Comparison of ENCODE assay signal across 8 cellular contexts in the genomic region with DNA sequence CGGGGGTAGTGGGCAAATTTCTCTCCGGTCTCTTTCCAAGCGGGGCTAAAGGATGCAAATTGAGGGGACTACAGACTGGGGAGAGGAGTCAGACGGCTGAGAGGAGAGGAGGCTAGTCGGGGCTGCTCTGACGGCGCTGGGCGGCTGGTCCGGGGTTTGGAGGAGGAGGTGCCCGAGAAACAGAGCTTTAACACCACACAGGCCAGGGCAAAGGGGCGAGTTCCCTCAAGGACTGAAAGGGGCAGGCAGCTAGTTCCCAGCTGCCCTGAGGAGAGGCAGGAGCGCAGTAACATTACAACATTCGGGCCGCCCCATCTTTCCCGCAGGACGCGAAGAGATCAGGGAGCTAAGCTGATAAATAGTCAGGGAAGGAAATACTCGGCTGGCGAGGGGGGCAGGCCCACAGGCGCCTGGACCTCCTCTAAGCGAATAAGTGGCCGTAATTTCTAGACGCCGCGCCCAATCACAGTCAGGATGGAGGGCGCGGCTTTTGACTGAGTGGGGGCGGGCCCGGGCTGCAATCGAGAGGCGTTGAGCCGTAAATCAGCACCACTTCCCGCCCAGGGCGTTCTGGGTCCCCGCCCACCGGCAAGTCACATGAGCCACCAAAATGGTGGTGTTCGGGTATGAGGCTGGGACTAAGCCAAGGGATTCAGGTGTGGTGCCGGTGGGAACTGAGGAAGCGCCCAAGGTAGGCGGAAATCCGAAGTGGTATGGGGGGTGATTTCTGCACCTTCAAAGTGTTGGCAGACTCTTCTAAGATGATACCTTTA. TPM values are rescaled to one million over a fixed set of nuclear protein-coding genes. Genes with fewer than 3 reads are reported as not detected.
A peak's percentile ranks its signal among the peaks of the same experiment; 100 is the strongest.
DNase-seq lines count a peak whose midpoint lies in the region; ATAC-seq and TF ChIP-seq lines count a peak whose summit lies in the region.

A gene (plus strand): TSS at position 596 of the 773 bp plus-strand sequence. CDS start 15 bp downstream, at position 611.

- H3K9me3 ChIP-seq in parathyroid adenoma (ENCODE audit: control insufficient read depth, low read length) (no peaks in the 10 kb centered on the region), tibial nerve (no peaks in the 10 kb centered on the region)

- peak within 1 kb of the TSS; percentile 92 for H3K4me3 ChIP-seq in GM12864 (ENCODE audit: low read depth, low read length)
- H3K4me3 ChIP-seq in parathyroid adenoma (ENCODE audit: low read depth, low read length), result peak within 1 kb of the TSS; percentile 80
- H3K4me3 ChIP-seq in tibial nerve, result peak within 1 kb of the TSS; percentile 76 to 88 (median 82)

- peak within 1 kb of the TSS; percentile 67 for H3K9ac ChIP-seq in parathyroid adenoma

- intact Hi-C loops in Right ventricle myocardium inferior (cut with DNase I), result loop anchor here (2.0 kb wide), 1 partner anchor 19 kb away; a partner anchor contains a TSS

- H3K79me2 ChIP-seq in parathyroid adenoma, result no peaks in the 10 kb centered on the region

- TF ChIP-seq POLR2A in tibial nerve (IDR thresholded peaks at IDR 0.05), result peak; percentile 89 to 91

- DNase-seq in GM12864 (ENCODE audit: low read depth) (peak; percentile 83), NCI-H1417 (lab: John Stamatoyannopoulos, UW) (peak; percentile 98 to 99 (median 99)), SW 1271 (lab: John Stamatoyannopoulos, UW) (peak; percentile 94 to 99), Right ventricle myocardium inferior (ENCODE audit: missing footprints) (peak; percentile 99), tibial nerve (ENCODE audit: low spot score in 2 of 2) (peak; percentile 97)
- DNase-seq in activated naive CD8-positive, alpha-beta T cell treated with anti-CD3 and anti-CD28 coated beads, Interleukin-2, amount 50 U/mL, for 16 hours (ENCODE audit: low read depth, low spot score), result peak; percentile 92

- H3K36me3 ChIP-seq in parathyroid adenoma (ENCODE audit: control insufficient read depth, insufficient read depth, low read length), result no peaks in the 10 kb centered on the region
- H3K36me3 ChIP-seq in tibial nerve, result peaks cover 0 to 18% (median 0%) of the 10 kb centered on the region in 3 donors

- WGBS in tibial nerve, 2 donors, result 0% methylated on average over 41 of the region's 41 CpGs

- H3K4me1 ChIP-seq in parathyroid adenoma, result no peaks in the 10 kb centered on the region
- peaks cover 0 to 52% (median 18%) of the 10 kb centered on the region in 4 donors for H3K4me1 ChIP-seq in tibial nerve

- H3K27me3 ChIP-seq in parathyroid adenoma (ENCODE audit: control insufficient read depth, insufficient read depth, low read length) (no peaks in the 10 kb centered on the region), tibial nerve (no peaks in the 10 kb centered on the region)

- H3K27ac ChIP-seq in parathyroid adenoma, result peak within 1 kb of the TSS; percentile 90
- peak within 1 kb of the TSS; percentile 92 to 97 (median 96) for H3K27ac ChIP-seq in tibial nerve

- peak within 1 kb of the TSS; percentile 95 for H3K4me2 ChIP-seq in parathyroid adenoma (ENCODE audit: low read length)

- peak; percentile 99 for ATAC-seq in HG02759 (IDR thresholded peaks at IDR 0.05; ENCODE audit: unreplicated experiment)
- ATAC-seq in Right ventricle myocardium inferior, result peak; percentile 100

- H2AFZ ChIP-seq in parathyroid adenoma, result peak within 1 kb of the TSS; percentile 95

- no peak for TF ChIP-seq CTCF in GM12864 (IDR thresholded peaks at IDR 0.05; ENCODE audit: low read depth, low read length, missing control alignments)
- no peak for TF ChIP-seq CTCF in parathyroid adenoma (IDR thresholded peaks at IDR 0.05)
- TF ChIP-seq CTCF in tibial nerve (IDR thresholded peaks at IDR 0.05), result peak in 1 of 5 experiments; percentile 25

- peak; percentile 80 to 98 for TF ChIP-seq EP300 in tibial nerve (IDR thresholded peaks at IDR 0.05)

RNA-seq across cellular contexts. Expression of the gene that starts here (rescaled TPM):
- total RNA-seq in Right ventricle myocardium inferior, result 64.3 TPM
- total RNA-seq in tibial nerve, result 10 to 100 TPM; 39.4 to 55.9 (median 46.4) TPM

Comparison
In these comparisons a context has a peak if more than half of its experiments do, and no peak if none do; other contexts are left out.
1. Peak in every context shown above with its lines: DNase-seq, ATAC-seq, H3K4me3 ChIP-seq and H3K27ac ChIP-seq.